Comparison of ENCODE assay signal across 8 cellular contexts in genomic region chr18:23422751-23423418, GRCh38. TPM values are rescaled to one million over a fixed set of nuclear protein-coding genes. Genes with fewer than 3 reads are reported as not detected.
DNase-seq lines count a peak whose midpoint lies in the region; ATAC-seq, FAIRE-seq and TF ChIP-seq lines count a peak whose summit lies in the region.

No MANE protein-coding gene starts in this region.

- H3K4me2 ChIP-seq in MM.1S (ENCODE audit: low read depth, low read length) = no peak overlapping the region

- no peak for TF ChIP-seq POLR2A in GM12891 (IDR thresholded peaks at IDR 0.05; ENCODE audit: low read depth, low read length)

- DNase-seq in GM12891 (ENCODE audit: insufficient read length, low spot score) (no peak), HL-60 (ENCODE audit: low read depth in 1 of 2, low spot score in 1 of 2) (peak; percentile 97), left ventricle myocardium inferior (peak; percentile 36), MM.1S (no peak), iPS-NIHi11 (ENCODE audit: low spot score) (no peak), NCI-H2227 (lab: John Stamatoyannopoulos, UW; ENCODE audit: unreplicated experiment) (no peak)

- H3K27ac ChIP-seq in HL-60 (replicated peaks) (peak overlapping the region; percentile 55), left ventricle myocardium inferior (replicated peaks) (no peak overlapping the region), MM.1S (ENCODE audit: low read length) (no peak overlapping the region)

- H3F3A ChIP-seq in MM.1S (ENCODE audit: insufficient read depth, low read length) = no peaks in the 10 kb centered on the region

- peak; percentile 92 for ATAC-seq in GM21576 (IDR thresholded peaks at IDR 0.05; ENCODE audit: unreplicated experiment)
- peak; percentile 68 for ATAC-seq in SK-N-SH treated with all-trans-retinoic acid at 6 μM for 48 hours

- H3K79me2 ChIP-seq in MM.1S (ENCODE audit: low read length) = no peaks in the 10 kb centered on the region

- FAIRE-seq in GM12891 (lab: Jason Lieb, UNC) = peak; percentile 94

- H3K9ac ChIP-seq in MM.1S (ENCODE audit: low read length) = no peak overlapping the region

- no peak overlapping the region for H2AFZ ChIP-seq in MM.1S (ENCODE audit: low read length)

- TF ChIP-seq CTCF in HL-60 (IDR thresholded peaks at IDR 0.05; ENCODE audit: insufficient read depth, low read length) (no peak), left ventricle myocardium inferior (IDR thresholded peaks at IDR 0.05; ENCODE audit: borderline replicate concordance) (no peak), MM.1S (IDR thresholded peaks at IDR 0.05; ENCODE audit: low read length) (no peak)

- H3K27me3 ChIP-seq in HL-60 (ENCODE audit: insufficient read depth, poor library complexity, severe bottlenecking) (no peaks in the 10 kb centered on the region), left ventricle myocardium inferior (ENCODE audit: low read depth) (no peaks in the 10 kb centered on the region), MM.1S (replicated peaks; ENCODE audit: insufficient read depth, low read length) (no peaks in the 10 kb centered on the region)

- intact Hi-C loops in left ventricle myocardium inferior (cut with micrococcal nuclease) = no loop called here

- H3K9me2 ChIP-seq in MM.1S (replicated peaks; ENCODE audit: insufficient read depth, low read length) = no peaks in the 10 kb centered on the region

- H3K36me3 ChIP-seq in left ventricle myocardium inferior = peaks cover 2% of the 10 kb centered on the region
- no peaks in the 10 kb centered on the region for H3K36me3 ChIP-seq in MM.1S (replicated peaks; ENCODE audit: insufficient read depth, low read length)

- H3K4me1 ChIP-seq in left ventricle myocardium inferior (peaks cover 6% of the 10 kb centered on the region), MM.1S (ENCODE audit: low read length) (no peaks in the 10 kb centered on the region)

- H4K20me1 ChIP-seq in MM.1S (ENCODE audit: insufficient read depth, low read length) = no peaks in the 10 kb centered on the region

- H3K4me3 ChIP-seq in HL-60 (replicated peaks; ENCODE audit: insufficient read depth, low read length) (no peak overlapping the region), left ventricle myocardium inferior (no peak overlapping the region), MM.1S (ENCODE audit: low read length) (no peak overlapping the region)

- peaks cover 8% of the 10 kb centered on the region for H3K9me3 ChIP-seq in left ventricle myocardium inferior (replicated peaks)
- H3K9me3 ChIP-seq in MM.1S (replicated peaks; ENCODE audit: insufficient read depth, low read length) = no peaks in the 10 kb centered on the region

TF ChIP-seq in GM12891, 5 proteins besides CTCF, POLR2A, EP300 and RAD21:
- TF ChIP-seq POU2F2 (IDR thresholded peaks at IDR 0.05; ENCODE audit: low read depth, low read length) = no peak
- peak; percentile 79 for TF ChIP-seq PAX5 (IDR thresholded peaks at IDR 0.05; ENCODE audit: insufficient read depth, low read length, severe bottlenecking)
- TF ChIP-seq TAF1 (IDR thresholded peaks at IDR 0.05; ENCODE audit: low read depth, low read length) = no peak
- no peak for TF ChIP-seq POLR2AphosphoS5 (IDR thresholded peaks at IDR 0.05; ENCODE audit: low read depth, low read length)
- TF ChIP-seq SPI1 (IDR thresholded peaks at IDR 0.05; ENCODE audit: low read depth, low read length) = no peak

TF ChIP-seq in SK-N-SH treated with all-trans-retinoic acid at 6 μM for 48 hours, 23 proteins besides CTCF, POLR2A, EP300 and RAD21:
- TF ChIP-seq CSRNP3 (CRISPR knock-in tag; IDR thresholded peaks at IDR 0.05) (no peak), ZFP3 (CRISPR knock-in tag; IDR thresholded peaks at IDR 0.05) (0 out of 2 replicates have a peak, but pooled peaks have one; percentile 70), TSHZ2 (CRISPR knock-in tag; IDR thresholded peaks at IDR 0.05) (peak; percentile 55; the same call in 1 of the 2 replicates), ISL1 (CRISPR knock-in tag; IDR thresholded peaks at IDR 0.05) (peak; percentile 29; the same call in 1 of the 2 replicates)

RNA-seq across cellular contexts. Expression of gene RIOK3, which starts 30.2 kb away (rescaled TPM):
- 40.4 TPM for polyA plus RNA-seq in GM12891 (2012; ENCODE audit: low read depth, missing spikeins)
- total RNA-seq in left ventricle myocardium inferior = 60.4 TPM

Comparison
In these comparisons a context has a peak if more than half of its experiments do, and no peak if none do; other contexts are left out.
1. DNase-seq: peak in HL-60 (2 of 2) and left ventricle myocardium inferior (single experiment); none in GM12891 (single experiment), MM.1S (single experiment), iPS-NIHi11 (single experiment) and NCI-H2227 (single experiment).